In genomic region chr7:5603193-5604140, GRCh38 we compare ENCODE assay signal across 1 cellular context.
TF ChIP-seq lines count a peak whose summit lies in the region.

No MANE protein-coding gene starts in this region.

TF ChIP-seq in GM23338, 12 proteins besides CTCF, POLR2A, EP300 and RAD21 (continued from another document):
- TF ChIP-seq POLR2AphosphoS5 (IDR thresholded peaks at IDR 0.05; ENCODE audit: low read depth): peak; percentile 18; the same call in 1 of the 2 replicates
